8 cellular contexts compared by ENCODE assay signal in the genomic region with DNA sequence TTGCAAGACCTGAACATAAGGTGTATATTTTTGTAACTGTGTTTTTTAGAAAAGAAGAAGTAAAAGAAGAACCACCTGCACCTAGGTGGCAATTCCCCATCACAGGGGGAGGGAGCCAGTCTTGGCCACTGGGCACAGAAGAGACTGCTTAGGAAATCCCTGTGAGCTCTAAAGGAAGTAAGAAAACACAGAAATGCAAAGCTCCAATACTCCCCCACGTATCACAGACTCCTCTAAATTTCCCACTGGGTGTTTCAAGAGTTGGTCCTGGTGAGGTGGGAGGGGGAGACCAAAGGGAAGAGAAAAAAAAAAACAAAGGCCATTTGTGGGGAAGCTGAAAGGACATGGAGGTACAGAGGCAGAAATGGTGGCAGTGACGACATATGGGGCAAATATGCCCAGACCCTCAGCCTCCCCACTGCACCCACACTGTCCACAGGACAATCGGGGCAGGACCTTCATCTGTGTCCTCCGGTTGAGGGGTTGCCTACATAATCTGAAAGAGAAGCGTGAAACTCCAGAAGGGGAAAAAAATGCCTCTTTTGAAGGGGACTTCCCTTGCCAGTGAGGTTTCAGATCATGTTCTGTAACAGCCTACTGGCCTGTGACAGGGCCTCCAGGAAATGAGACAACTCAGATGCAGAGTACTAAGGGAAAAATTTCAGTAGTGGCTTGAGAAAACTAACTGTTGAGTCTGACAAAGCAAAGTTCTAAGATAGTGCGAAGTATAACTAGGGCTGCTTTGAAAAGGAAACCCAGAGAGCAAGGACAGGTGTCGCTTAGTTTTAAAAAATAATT.
DNase-seq lines count a peak whose midpoint lies in the region; ATAC-seq, FAIRE-seq and TF ChIP-seq lines count a peak whose summit lies in the region.

No MANE protein-coding gene starts in this region.

- peaks cover 34% of the 10 kb centered on the region for H3K4me1 Mint-ChIP-seq in endodermal cell

- H3K27me3 ChIP-seq in pancreas (no peaks in the 10 kb centered on the region), endodermal cell (ENCODE audit: control insufficient read depth, insufficient read depth, low read length, poor library complexity, severe bottlenecking) (no peaks in the 10 kb centered on the region)

- no peaks in the 10 kb centered on the region for H3K36me3 ChIP-seq in pancreas
- H3K36me3 ChIP-seq in endodermal cell (ENCODE audit: control insufficient read depth, insufficient read depth, low read length): no peaks in the 10 kb centered on the region

- H3K27me3 Mint-ChIP-seq in endodermal cell (ENCODE audit: insufficient read depth): peaks cover 49% of the 10 kb centered on the region

- peak; percentile 14 for DNase-seq in stimulated activated naive CD4-positive, alpha-beta T cell treated with Interleukin-2 at 50 U/mL for 16 hours (lab: John Stamatoyannopoulos, UW)
- DNase-seq in stimulated activated naive CD4-positive, alpha-beta T cell (lab: John Stamatoyannopoulos, UW): no peak
- DNase-seq in pancreas: no peak
- DNase-seq in occipital lobe (lab: John Stamatoyannopoulos, UW): no peak
- no peak for DNase-seq in endodermal cell

- no peak overlapping the region for H3K9ac ChIP-seq in endodermal cell (ENCODE audit: extremely low read depth, low read length, poor library complexity, severe bottlenecking)

- intact Hi-C loops in pancreas (cut with DNase I): no loop called here

- H3K27ac ChIP-seq in pancreas (peak overlapping the region in 3 of 4 donors; percentile 28 to 85 (median 74)), endodermal cell (ENCODE audit: low read depth, low read length) (no peak overlapping the region)

- ATAC-seq in HG02981 (IDR thresholded peaks at IDR 0.05; ENCODE audit: unreplicated experiment) (peak; percentile 52), SK-N-SH treated with all-trans-retinoic acid at 6 μM for 48 hours (peak; percentile 62), esophagus mucosa (peak; percentile 42), pancreas (peak; percentile 26 to 82 (median 64))

- H3K9me3 ChIP-seq in pancreas (no peaks in the 10 kb centered on the region), endodermal cell (ENCODE audit: control insufficient read depth, low read length) (no peaks in the 10 kb centered on the region)

- no peaks in the 10 kb centered on the region for H3K9me3 Mint-ChIP-seq in endodermal cell

- no peak for FAIRE-seq in pancreas (lab: Jason Lieb, UNC)

- TF ChIP-seq CTCF in pancreas (IDR thresholded peaks at IDR 0.05) (no peak), endodermal cell (conservative IDR thresholded peaks at IDR 0.05) (no peak)

- peaks cover 12 to 55% (median 24%) of the 10 kb centered on the region in 3 donors for H3K4me1 ChIP-seq in pancreas
- peaks cover 19% of the 10 kb centered on the region for H3K4me1 ChIP-seq in endodermal cell (ENCODE audit: control insufficient read depth, insufficient read depth, low read length)

- H3K4me3 ChIP-seq in pancreas (no peak overlapping the region), endodermal cell (ENCODE audit: low read length) (no peak overlapping the region)

- no peaks in the 10 kb centered on the region for H3K36me3 Mint-ChIP-seq in endodermal cell (ENCODE audit: low read depth)

- no peak overlapping the region for H3K4me3 Mint-ChIP-seq in endodermal cell

- H3K27ac Mint-ChIP-seq in endodermal cell: no peak overlapping the region

- 76 to 77% methylated on average over 7 of the region's 7 CpGs for WGBS in pancreas, 2 donors
- 92 to 93% methylated on average over 6 of the region's 7 CpGs for WGBS in endodermal cell (ENCODE audit: insufficient coverage in 1 of 2, insufficient read length in 1 of 2), 2 experiments

TF ChIP-seq in SK-N-SH treated with all-trans-retinoic acid at 6 μM for 48 hours, 23 proteins besides CTCF, POLR2A, EP300 and RAD21:
- TF ChIP-seq GLIS3 (CRISPR knock-in tag; IDR thresholded peaks at IDR 0.05) (no peak), RARB (CRISPR knock-in tag; IDR thresholded peaks at IDR 0.05) (no peak), ZNF565 (CRISPR knock-in tag; conservative IDR thresholded peaks at IDR 0.05; ENCODE audit: low read depth) (no peak), SNAI2 (CRISPR knock-in tag; IDR thresholded peaks at IDR 0.05) (no peak), ESRRG (CRISPR knock-in tag; IDR thresholded peaks at IDR 0.05) (no peak), BACH2 (CRISPR knock-in tag; IDR thresholded peaks at IDR 0.05; ENCODE audit: borderline replicate concordance) (no peak), PPARA (CRISPR knock-in tag; IDR thresholded peaks at IDR 0.05; ENCODE audit: borderline replicate concordance) (no peak), TCF4 (CRISPR knock-in tag; IDR thresholded peaks at IDR 0.05; ENCODE audit: borderline replicate concordance) (no peak), ZFP30 (CRISPR knock-in tag; IDR thresholded peaks at IDR 0.05) (no peak), CSDC2 (CRISPR knock-in tag; IDR thresholded peaks at IDR 0.05) (no peak), OSR1 (CRISPR knock-in tag; IDR thresholded peaks at IDR 0.05) (no peak), ZNF70 (CRISPR knock-in tag; IDR thresholded peaks at IDR 0.05) (no peak), ZNF8 (CRISPR knock-in tag; IDR thresholded peaks at IDR 0.05) (no peak), ISL1 (CRISPR knock-in tag; IDR thresholded peaks at IDR 0.05) (no peak; the same call in 1 of the 2 replicates)
- TF ChIP-seq, protein P1, sequence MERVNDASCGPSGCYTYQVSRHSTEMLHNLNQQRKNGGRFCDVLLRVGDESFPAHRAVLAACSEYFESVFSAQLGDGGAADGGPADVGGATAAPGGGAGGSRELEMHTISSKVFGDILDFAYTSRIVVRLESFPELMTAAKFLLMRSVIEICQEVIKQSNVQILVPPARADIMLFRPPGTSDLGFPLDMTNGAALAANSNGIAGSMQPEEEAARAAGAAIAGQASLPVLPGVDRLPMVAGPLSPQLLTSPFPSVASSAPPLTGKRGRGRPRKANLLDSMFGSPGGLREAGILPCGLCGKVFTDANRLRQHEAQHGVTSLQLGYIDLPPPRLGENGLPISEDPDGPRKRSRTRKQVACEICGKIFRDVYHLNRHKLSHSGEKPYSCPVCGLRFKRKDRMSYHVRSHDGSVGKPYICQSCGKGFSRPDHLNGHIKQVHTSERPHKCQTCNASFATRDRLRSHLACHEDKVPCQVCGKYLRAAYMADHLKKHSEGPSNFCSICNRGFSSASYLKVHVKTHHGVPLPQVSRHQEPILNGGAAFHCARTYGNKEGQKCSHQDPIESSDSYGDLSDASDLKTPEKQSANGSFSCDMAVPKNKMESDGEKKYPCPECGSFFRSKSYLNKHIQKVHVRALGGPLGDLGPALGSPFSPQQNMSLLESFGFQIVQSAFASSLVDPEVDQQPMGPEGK (CRISPR knock-in tag; IDR thresholded peaks at IDR 0.05; ENCODE audit: borderline replicate concordance): no peak
- TF ChIP-seq, protein P2, sequence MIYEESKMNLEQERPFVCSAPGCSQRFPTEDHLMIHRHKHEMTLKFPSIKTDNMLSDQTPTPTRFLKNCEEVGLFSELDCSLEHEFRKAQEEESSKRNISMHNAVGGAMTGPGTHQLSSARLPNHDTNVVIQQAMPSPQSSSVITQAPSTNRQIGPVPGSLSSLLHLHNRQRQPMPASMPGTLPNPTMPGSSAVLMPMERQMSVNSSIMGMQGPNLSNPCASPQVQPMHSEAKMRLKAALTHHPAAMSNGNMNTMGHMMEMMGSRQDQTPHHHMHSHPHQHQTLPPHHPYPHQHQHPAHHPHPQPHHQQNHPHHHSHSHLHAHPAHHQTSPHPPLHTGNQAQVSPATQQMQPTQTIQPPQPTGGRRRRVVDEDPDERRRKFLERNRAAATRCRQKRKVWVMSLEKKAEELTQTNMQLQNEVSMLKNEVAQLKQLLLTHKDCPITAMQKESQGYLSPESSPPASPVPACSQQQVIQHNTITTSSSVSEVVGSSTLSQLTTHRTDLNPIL (CRISPR knock-in tag; IDR thresholded peaks at IDR 0.05; ENCODE audit: low read depth): no peak
- TF ChIP-seq, protein P3, sequence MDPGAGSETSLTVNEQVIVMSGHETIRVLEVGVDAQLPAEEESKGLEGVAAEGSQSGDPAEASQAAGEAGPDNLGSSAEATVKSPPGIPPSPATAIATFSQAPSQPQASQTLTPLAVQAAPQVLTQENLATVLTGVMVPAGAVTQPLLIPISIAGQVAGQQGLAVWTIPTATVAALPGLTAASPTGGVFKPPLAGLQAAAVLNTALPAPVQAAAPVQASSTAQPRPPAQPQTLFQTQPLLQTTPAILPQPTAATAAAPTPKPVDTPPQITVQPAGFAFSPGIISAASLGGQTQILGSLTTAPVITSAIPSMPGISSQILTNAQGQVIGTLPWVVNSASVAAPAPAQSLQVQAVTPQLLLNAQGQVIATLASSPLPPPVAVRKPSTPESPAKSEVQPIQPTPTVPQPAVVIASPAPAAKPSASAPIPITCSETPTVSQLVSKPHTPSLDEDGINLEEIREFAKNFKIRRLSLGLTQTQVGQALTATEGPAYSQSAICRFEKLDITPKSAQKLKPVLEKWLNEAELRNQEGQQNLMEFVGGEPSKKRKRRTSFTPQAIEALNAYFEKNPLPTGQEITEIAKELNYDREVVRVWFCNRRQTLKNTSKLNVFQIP (CRISPR knock-in tag; IDR thresholded peaks at IDR 0.05; ENCODE audit: borderline replicate concordance, low read depth): no peak
- TF ChIP-seq, protein P4, sequence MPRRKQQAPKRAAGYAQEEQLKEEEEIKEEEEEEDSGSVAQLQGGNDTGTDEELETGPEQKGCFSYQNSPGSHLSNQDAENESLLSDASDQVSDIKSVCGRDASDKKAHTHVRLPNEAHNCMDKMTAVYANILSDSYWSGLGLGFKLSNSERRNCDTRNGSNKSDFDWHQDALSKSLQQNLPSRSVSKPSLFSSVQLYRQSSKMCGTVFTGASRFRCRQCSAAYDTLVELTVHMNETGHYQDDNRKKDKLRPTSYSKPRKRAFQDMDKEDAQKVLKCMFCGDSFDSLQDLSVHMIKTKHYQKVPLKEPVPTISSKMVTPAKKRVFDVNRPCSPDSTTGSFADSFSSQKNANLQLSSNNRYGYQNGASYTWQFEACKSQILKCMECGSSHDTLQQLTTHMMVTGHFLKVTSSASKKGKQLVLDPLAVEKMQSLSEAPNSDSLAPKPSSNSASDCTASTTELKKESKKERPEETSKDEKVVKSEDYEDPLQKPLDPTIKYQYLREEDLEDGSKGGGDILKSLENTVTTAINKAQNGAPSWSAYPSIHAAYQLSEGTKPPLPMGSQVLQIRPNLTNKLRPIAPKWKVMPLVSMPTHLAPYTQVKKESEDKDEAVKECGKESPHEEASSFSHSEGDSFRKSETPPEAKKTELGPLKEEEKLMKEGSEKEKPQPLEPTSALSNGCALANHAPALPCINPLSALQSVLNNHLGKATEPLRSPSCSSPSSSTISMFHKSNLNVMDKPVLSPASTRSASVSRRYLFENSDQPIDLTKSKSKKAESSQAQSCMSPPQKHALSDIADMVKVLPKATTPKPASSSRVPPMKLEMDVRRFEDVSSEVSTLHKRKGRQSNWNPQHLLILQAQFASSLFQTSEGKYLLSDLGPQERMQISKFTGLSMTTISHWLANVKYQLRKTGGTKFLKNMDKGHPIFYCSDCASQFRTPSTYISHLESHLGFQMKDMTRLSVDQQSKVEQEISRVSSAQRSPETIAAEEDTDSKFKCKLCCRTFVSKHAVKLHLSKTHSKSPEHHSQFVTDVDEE (CRISPR knock-in tag; IDR thresholded peaks at IDR 0.05): no peak
